1 cellular context compared by ENCODE assay signal in genomic region chr10:112801004-112801403, GRCh38.
TF ChIP-seq lines count a peak whose summit lies in the region.

No MANE protein-coding gene starts in this region.

TF ChIP-seq in K562, 482 proteins besides CTCF, POLR2A, EP300 and RAD21 (continued from another document):
- TF ChIP-seq ZBTB26 (CRISPR knock-in tag; IDR thresholded peaks at IDR 0.05) (no peak), ADNP (tag; IDR thresholded peaks at IDR 0.05) (no peak), ZNF134 (CRISPR knock-in tag; conservative IDR thresholded peaks at IDR 0.05) (no peak)
